15 cellular contexts compared by ENCODE assay signal in the genomic region with DNA sequence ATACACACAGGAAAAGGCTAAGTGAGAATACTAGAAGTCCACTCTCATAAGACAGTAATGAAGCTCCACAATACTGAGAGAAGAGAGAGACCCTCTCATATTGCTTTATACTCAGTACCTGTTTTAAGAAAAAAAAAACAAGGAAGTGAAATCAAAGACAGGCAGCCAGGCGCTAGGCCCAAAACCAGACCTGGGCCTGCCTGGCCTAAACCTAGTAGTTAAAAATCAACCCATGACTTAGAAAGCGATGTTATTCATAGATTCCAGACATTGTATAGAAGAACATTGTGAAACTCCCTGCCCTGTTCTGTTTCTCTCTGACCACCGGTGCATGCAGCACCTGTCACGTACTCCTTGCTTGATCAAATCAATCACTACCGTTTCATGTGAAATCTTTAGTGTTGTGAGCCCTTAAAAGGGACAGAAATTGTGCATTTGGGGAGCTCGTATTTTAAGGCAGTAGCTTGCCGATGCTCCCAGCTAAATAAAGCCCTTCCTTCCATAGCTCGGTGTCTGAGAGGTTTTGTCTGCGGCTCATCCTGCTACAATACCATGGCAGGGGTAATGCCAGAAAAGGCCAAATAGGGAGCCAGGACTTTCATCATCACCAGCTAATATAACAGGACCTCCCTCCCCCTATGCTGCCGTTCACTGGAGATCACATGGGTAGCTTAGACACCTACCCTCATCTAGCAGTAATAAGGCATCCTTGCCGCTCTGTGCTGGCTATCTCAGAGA.
DNase-seq lines count a peak whose midpoint lies in the region; ATAC-seq, FAIRE-seq and TF ChIP-seq lines count a peak whose summit lies in the region.
"Had no signal": no experiment of that assay in that cellular context is flagged by ENCODE, and none has a peak within 500 bp of the region (broad histone marks: within the 10 kb centered on the region; RNA-seq: fewer than 3 reads in every experiment).

No MANE protein-coding gene starts in this region.

- no peaks in the 10 kb centered on the region for H3K27me3 ChIP-seq in GM12878 (replicated peaks in 1 of 2; ENCODE audit: control insufficient read depth in 2 of 2, insufficient read depth in 2 of 2, low read length in 1 of 2)
- H3K27me3 ChIP-seq: heart left ventricle, suprapubic skin had no signal

- in situ Hi-C loops in GM12878 (cut with MboI): no loop called here

- no TSS peak for BruUV-seq in GM12878 (replicated peaks; lab: Mats Ljungman, UMichigan)

- no peak overlapping the region for H3K9ac ChIP-seq in GM12878 (ENCODE audit: control insufficient read depth, insufficient read depth, low read length)

- no peak for DNase-seq in GM12891 (ENCODE audit: insufficient read length, low spot score)
- DNase-seq in GM12878 (ENCODE audit: low read depth, low spot score): peak; percentile 48
- no peak for DNase-seq in stimulated activated CD4-positive, alpha-beta T cell treated with anti-CD3 and anti-CD28 coated beads, Interleukin-1b, Interleukin-23, amount 100 ng/mL, for 48 hours
- DNase-seq in DMS 273 (lab: John Stamatoyannopoulos, UW; ENCODE audit: unreplicated experiment): no peak
- DNase-seq in germinal center (ENCODE audit: low spot score): no peak
- no peak for DNase-seq in stimulated activated naive CD4-positive, alpha-beta T cell treated with Interleukin-2 at 50 U/mL for 16 hours (lab: John Stamatoyannopoulos, UW)
- DNase-seq: ACHN; activated T-cell treated with anti-CD3 and anti-CD28 coated beads, Interleukin-2, amount 50 U/mL, for 48 hours; DMS53; heart left ventricle; NCI-H345 had no signal

- H3K79me2 ChIP-seq in GM12878 (ENCODE audit: control insufficient read depth, insufficient read depth, low read length): no peaks in the 10 kb centered on the region

- CTCF ChIA-PET in GM12878 (lab: Yijun Ruan, JAX): interaction anchor here (0.7 to 1.3 kb wide), 2 partner anchors 8 to 18 kb away, joined by 3 read pairs; no protein-coding TSS in a partner anchor

- H3K4me3 ChIP-seq in GM12878: no peak overlapping the region
- H3K4me3 ChIP-seq: heart left ventricle, suprapubic skin had no signal

- no peaks in the 10 kb centered on the region for H3K36me3 ChIP-seq in GM12878 (ENCODE audit: control insufficient read depth in 2 of 2, insufficient read depth in 2 of 2, low read length in 1 of 2)
- H3K36me3 ChIP-seq: heart left ventricle, suprapubic skin had no signal

- TF ChIP-seq POLR2A in GM12891 (IDR thresholded peaks at IDR 0.05; ENCODE audit: low read depth, low read length): no peak
- no peak for TF ChIP-seq POLR2A in GM12878 (IDR thresholded peaks at IDR 0.05; ENCODE audit: low read depth, low read length)

- TF ChIP-seq RAD21 in GM12878 (IDR thresholded peaks at IDR 0.05; ENCODE audit: insufficient read depth, low read depth, low read length): no peak

- peak overlapping the region; percentile 13 for H2AFZ ChIP-seq in GM12878 (ENCODE audit: control insufficient read depth, low read depth, low read length)

- RAD21 ChIA-PET in GM12878 (lab: Charles Lee; ENCODE audit: unreplicated experiment): interaction anchor here (1.3 to 3.9 kb wide), 2 partner anchors 31 to 33 kb away, joined by 3 to 22 read pairs; no protein-coding TSS in a partner anchor

- no peak for TF ChIP-seq CTCF in GM12878 (IDR thresholded peaks at IDR 0.05 in 2 of 3, conservative IDR thresholded peaks at IDR 0.05 in 1 of 3; ENCODE audit: control insufficient read depth in 2 of 3, extremely low read depth in 1 of 3, insufficient read depth in 1 of 3, low read depth in 3 of 3, low read length in 3 of 3)

- 51% methylated on average over 11 of the region's 11 CpGs for WGBS in GM12878 (ENCODE audit: insufficient coverage, insufficient replicate concordance, low lambda C conversion rate, missing lambda C conversion rate)

- SMC1A ChIA-PET in GM12878 (lab: Charles Lee; ENCODE audit: uncharacterized antibody, unreplicated experiment): interaction anchor here (0.6 to 3.4 kb wide), 6 partner anchors 10 to 266 kb away, joined by 3 to 23 read pairs (median 3); no protein-coding TSS in a partner anchor

- peak; percentile 67 for ATAC-seq in GM19467 (IDR thresholded peaks at IDR 0.05; ENCODE audit: unreplicated experiment)
- peak; percentile 54 for ATAC-seq in HG03060 (IDR thresholded peaks at IDR 0.05; ENCODE audit: low read depth, unreplicated experiment)
- ATAC-seq in GM12878: peak; percentile 88
- ATAC-seq: heart left ventricle, Right ventricle myocardium inferior had no signal

- peak overlapping the region; percentile 38; the same call in 1 of the 2 replicates for H3K27ac ChIP-seq in GM12878 (ENCODE audit: control insufficient read depth, insufficient read depth)
- H3K27ac ChIP-seq: heart left ventricle, suprapubic skin had no signal

- no peaks in the 10 kb centered on the region; the same call in 2 of the 3 replicates for H3K9me3 ChIP-seq in GM12878 (replicated peaks; ENCODE audit: control insufficient read depth, insufficient read depth, low read length)
- H3K9me3 ChIP-seq: heart left ventricle, suprapubic skin had no signal

- peak; percentile 29 to 75; a peak in 2 of 4 replicates for TF ChIP-seq EP300 in GM12878 (IDR thresholded peaks at IDR 0.05; ENCODE audit: borderline replicate concordance in 1 of 2, control insufficient read depth in 1 of 2, low read depth in 2 of 2, low read length in 2 of 2)

- FAIRE-seq in GM12891 (lab: Jason Lieb, UNC) (peak; percentile 52), GM12878 (lab: Jason Lieb, UNC) (peak; percentile 82)

- H3K4me1 ChIP-seq in GM12878 (ENCODE audit: control insufficient read depth, insufficient read depth, low read length): no peaks in the 10 kb centered on the region
- H3K4me1 ChIP-seq: heart left ventricle, suprapubic skin had no signal

- POLR2A ChIA-PET in GM12878 (lab: Charles Lee): no interaction called here

- intact Hi-C loops in GM12878 (cut with micrococcal nuclease; ENCODE audit: unreplicated experiment): loop anchor here (1.0 kb wide), 1 partner anchor 30 kb away; no protein-coding TSS in a partner anchor

- no peaks in the 10 kb centered on the region for H4K20me1 ChIP-seq in GM12878 (ENCODE audit: control insufficient read depth, insufficient read depth)

- H3K4me2 ChIP-seq in GM12878 (ENCODE audit: control insufficient read depth, insufficient read depth): no peak overlapping the region

TF ChIP-seq in GM12891, 5 proteins besides CTCF, POLR2A, EP300 and RAD21:
- TF ChIP-seq POU2F2 (IDR thresholded peaks at IDR 0.05; ENCODE audit: low read depth, low read length) (no peak), SPI1 (IDR thresholded peaks at IDR 0.05; ENCODE audit: low read depth, low read length) (peak; percentile 85)
TF ChIP-seq in GM12891: peak in this region for 1.

TF ChIP-seq in GM12878, 131 proteins besides CTCF, POLR2A, EP300 and RAD21 (continues in another document):
- TF ChIP-seq GABPA (IDR thresholded peaks at IDR 0.05; ENCODE audit: low read depth) (no peak), TARDBP (IDR thresholded peaks at IDR 0.05; ENCODE audit: borderline replicate concordance) (no peak), NFXL1 (IDR thresholded peaks at IDR 0.05; ENCODE audit: borderline replicate concordance) (no peak), TCF3 (IDR thresholded peaks at IDR 0.05; ENCODE audit: borderline replicate concordance, insufficient read depth, low read depth, low read length) (no peak), MYC (IDR thresholded peaks at IDR 0.05; ENCODE audit: insufficient read depth, insufficient read length, insufficient replicate concordance, low read length, severe bottlenecking) (no peak), DPF2 (IDR thresholded peaks at IDR 0.05) (no peak; the same call in 1 of the 2 replicates), IKZF1 (conservative IDR thresholded peaks at IDR 0.05) (peak; percentile 71), BRCA1 (IDR thresholded peaks at IDR 0.05; ENCODE audit: low read depth, low read length) (no peak), HCFC1 (IDR thresholded peaks at IDR 0.05; ENCODE audit: low read length) (no peak), RBBP5 (conservative IDR thresholded peaks at IDR 0.05) (no peak), MEF2A (IDR thresholded peaks at IDR 0.05; ENCODE audit: insufficient read depth, low read depth, low read length) (no peak), POU2F2 (IDR thresholded peaks at IDR 0.05; ENCODE audit: borderline replicate concordance, low read depth, low read length) (no peak), BCL11A (IDR thresholded peaks at IDR 0.05; ENCODE audit: low read depth, low read length) (no peak), YY1 (IDR thresholded peaks at IDR 0.05; ENCODE audit: low read depth, low read length) (no peak)
- TF ChIP-seq, protein P1, sequence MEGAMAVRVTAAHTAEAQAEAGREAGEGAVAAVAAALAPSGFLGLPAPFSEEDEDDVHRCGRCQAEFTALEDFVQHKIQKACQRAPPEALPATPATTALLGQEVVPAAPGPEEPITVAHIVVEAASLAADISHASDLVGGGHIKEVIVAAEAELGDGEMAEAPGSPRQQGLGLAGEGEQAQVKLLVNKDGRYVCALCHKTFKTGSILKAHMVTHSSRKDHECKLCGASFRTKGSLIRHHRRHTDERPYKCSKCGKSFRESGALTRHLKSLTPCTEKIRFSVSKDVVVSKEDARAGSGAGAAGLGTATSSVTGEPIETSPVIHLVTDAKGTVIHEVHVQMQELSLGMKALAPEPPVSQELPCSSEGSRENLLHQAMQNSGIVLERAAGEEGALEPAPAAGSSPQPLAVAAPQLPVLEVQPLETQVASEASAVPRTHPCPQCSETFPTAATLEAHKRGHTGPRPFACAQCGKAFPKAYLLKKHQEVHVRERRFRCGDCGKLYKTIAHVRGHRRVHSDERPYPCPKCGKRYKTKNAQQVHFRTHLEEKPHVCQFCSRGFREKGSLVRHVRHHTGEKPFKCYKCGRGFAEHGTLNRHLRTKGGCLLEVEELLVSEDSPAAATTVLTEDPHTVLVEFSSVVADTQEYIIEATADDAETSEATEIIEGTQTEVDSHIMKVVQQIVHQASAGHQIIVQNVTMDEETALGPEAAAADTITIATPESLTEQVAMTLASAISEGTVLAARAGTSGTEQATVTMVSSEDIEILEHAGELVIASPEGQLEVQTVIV (IDR thresholded peaks at IDR 0.05; ENCODE audit: borderline replicate concordance, partially characterized antibody): no peak
- TF ChIP-seq, protein P2, sequence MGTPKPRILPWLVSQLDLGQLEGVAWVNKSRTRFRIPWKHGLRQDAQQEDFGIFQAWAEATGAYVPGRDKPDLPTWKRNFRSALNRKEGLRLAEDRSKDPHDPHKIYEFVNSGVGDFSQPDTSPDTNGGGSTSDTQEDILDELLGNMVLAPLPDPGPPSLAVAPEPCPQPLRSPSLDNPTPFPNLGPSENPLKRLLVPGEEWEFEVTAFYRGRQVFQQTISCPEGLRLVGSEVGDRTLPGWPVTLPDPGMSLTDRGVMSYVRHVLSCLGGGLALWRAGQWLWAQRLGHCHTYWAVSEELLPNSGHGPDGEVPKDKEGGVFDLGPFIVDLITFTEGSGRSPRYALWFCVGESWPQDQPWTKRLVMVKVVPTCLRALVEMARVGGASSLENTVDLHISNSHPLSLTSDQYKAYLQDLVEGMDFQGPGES (IDR thresholded peaks at IDR 0.05): no peak
